13 cellular contexts compared by ENCODE assay signal in genomic region chr9:126489604-126490593, GRCh38.
A peak's percentile ranks its signal among the peaks of the same experiment; 100 is the strongest.
DNase-seq lines count a peak whose midpoint lies in the region; ATAC-seq, FAIRE-seq and TF ChIP-seq lines count a peak whose summit lies in the region.
"Had no signal": no experiment of that assay in that cellular context is flagged by ENCODE, and none has a peak within 500 bp of the region (broad histone marks: within the 10 kb centered on the region; RNA-seq: fewer than 3 reads in every experiment).

No MANE protein-coding gene starts in this region.

- intact Hi-C loops in kidney (cut with DNase I): no loop called here

- no peaks in the 10 kb centered on the region for H3K4me1 ChIP-seq in kidney (ENCODE audit: control insufficient read depth in 1 of 2, insufficient read depth in 1 of 2, low read depth in 1 of 2, low read length in 2 of 2)
- H3K4me1 ChIP-seq in thymus (ENCODE audit: control insufficient read depth, insufficient read depth, low read length): peaks cover 21% of the 10 kb centered on the region
- H3K4me1 ChIP-seq in foreskin keratinocyte: no peaks in the 10 kb centered on the region

- no peak for DNase-seq in activated naive CD8-positive, alpha-beta T cell treated with anti-CD3 and anti-CD28 coated beads, Interleukin-2, amount 10 ng/mL, durations not matched to agents 7 days and 5 days
- DNase-seq in activated naive CD8-positive, alpha-beta T cell treated with anti-CD3 and anti-CD28 coated beads for 36 hours: no peak
- DNase-seq in RKO (ENCODE audit: low spot score) (peak; percentile 35), kidney (peak; percentile 66), NCI-H1092 (lab: John Stamatoyannopoulos, UW) (no peak), foreskin keratinocyte (no peak)
- DNase-seq: activated naive CD4-positive, alpha-beta T cell treated with anti-CD3 and anti-CD28 coated beads, Interleukin-2, amount 50 U/mL, for 16 hours; cortex of kidney; NCI-H146; OCI-M1; stimulated activated naive CD4-positive, alpha-beta T cell had no signal

- 71% methylated on average over 35 of the region's 35 CpGs for WGBS in thymus

- peak overlapping the region; percentile 49 for H3K4me3 Mint-ChIP-seq in activated naive CD8-positive, alpha-beta T cell treated with anti-CD3 and anti-CD28 coated beads, Interleukin-2, amount 10 ng/mL, durations not matched to agents 7 days and 5 days
- H3K4me3 Mint-ChIP-seq in activated naive CD8-positive, alpha-beta T cell treated with anti-CD3 and anti-CD28 coated beads for 36 hours: no peak overlapping the region

- FAIRE-seq in kidney (lab: Jason Lieb, UNC): no peak

- H3K36me3 ChIP-seq in kidney (ENCODE audit: control insufficient read depth in 1 of 2, insufficient read depth in 2 of 2, low read length in 2 of 2) (peaks cover 0 to 3% of the 10 kb centered on the region in 2 donors), thymus (ENCODE audit: control insufficient read depth, insufficient read depth) (peaks cover 8% of the 10 kb centered on the region)

- peak; percentile 20 for ATAC-seq in activated naive CD8-positive, alpha-beta T cell treated with anti-CD3 and anti-CD28 coated beads, Interleukin-2, amount 10 ng/mL, durations not matched to agents 7 days and 5 days (ENCODE audit: low read depth)
- no peak for ATAC-seq in activated CD4-positive, CD25-positive, alpha-beta regulatory T cell treated with anti-CD3 and anti-CD28 coated beads, Interleukin-2, amount 50 U/mL, for 24 hours
- ATAC-seq in foreskin keratinocyte: no peak

- no peak overlapping the region for H3K27ac ChIP-seq in kidney (ENCODE audit: low read depth in 2 of 2, low read length in 2 of 2)
- H3K27ac ChIP-seq in thymus (ENCODE audit: low read depth): no peak overlapping the region
- H3K27ac ChIP-seq in foreskin keratinocyte: no peak overlapping the region

- H3K27ac Mint-ChIP-seq in activated naive CD8-positive, alpha-beta T cell treated with anti-CD3 and anti-CD28 coated beads, Interleukin-2, amount 10 ng/mL, durations not matched to agents 7 days and 5 days: no peak overlapping the region
- no peak overlapping the region for H3K27ac Mint-ChIP-seq in activated naive CD8-positive, alpha-beta T cell treated with anti-CD3 and anti-CD28 coated beads for 36 hours

- no peaks in the 10 kb centered on the region for H3K9me3 Mint-ChIP-seq in activated naive CD8-positive, alpha-beta T cell treated with anti-CD3 and anti-CD28 coated beads, Interleukin-2, amount 10 ng/mL, durations not matched to agents 7 days and 5 days
- no peaks in the 10 kb centered on the region for H3K9me3 Mint-ChIP-seq in activated naive CD8-positive, alpha-beta T cell treated with anti-CD3 and anti-CD28 coated beads for 36 hours

- POLR2A ChIA-PET in activated naive CD8-positive, alpha-beta T cell treated with anti-CD3 and anti-CD28 coated beads, Interleukin-2, amount 10 ng/mL, durations not matched to agents 7 days and 5 days (lab: Charles Lee): no interaction called here

- H3K27me3 Mint-ChIP-seq in activated naive CD8-positive, alpha-beta T cell treated with anti-CD3 and anti-CD28 coated beads, Interleukin-2, amount 10 ng/mL, durations not matched to agents 7 days and 5 days: no peaks in the 10 kb centered on the region
- no peaks in the 10 kb centered on the region for H3K27me3 Mint-ChIP-seq in activated naive CD8-positive, alpha-beta T cell treated with anti-CD3 and anti-CD28 coated beads for 36 hours

- H3K36me3 Mint-ChIP-seq in activated naive CD8-positive, alpha-beta T cell treated with anti-CD3 and anti-CD28 coated beads, Interleukin-2, amount 10 ng/mL, durations not matched to agents 7 days and 5 days: no peaks in the 10 kb centered on the region
- no peaks in the 10 kb centered on the region for H3K36me3 Mint-ChIP-seq in activated naive CD8-positive, alpha-beta T cell treated with anti-CD3 and anti-CD28 coated beads for 36 hours

- TF ChIP-seq CTCF in kidney (IDR thresholded peaks at IDR 0.05; ENCODE audit: borderline replicate concordance, extremely low read depth, insufficient read depth): no peak
- TF ChIP-seq CTCF in foreskin keratinocyte (conservative IDR thresholded peaks at IDR 0.05): no peak

- H3K4me3 ChIP-seq in kidney (ENCODE audit: low read length in 2 of 2) (no peak overlapping the region), thymus (ENCODE audit: low read length) (peak overlapping the region; percentile 20)

- no peaks in the 10 kb centered on the region for H3K27me3 ChIP-seq in thymus (ENCODE audit: control insufficient read depth, insufficient read depth)
- no peaks in the 10 kb centered on the region for H3K27me3 ChIP-seq in foreskin keratinocyte

- H3K9me3 ChIP-seq in kidney (ENCODE audit: control insufficient read depth in 1 of 2, low read length in 2 of 2) (no peaks in the 10 kb centered on the region), thymus (ENCODE audit: control insufficient read depth) (no peaks in the 10 kb centered on the region)

- H3K9ac ChIP-seq in kidney (ENCODE audit: low read length in 2 of 2): no peak overlapping the region

- peaks cover 12% of the 10 kb centered on the region for H3K4me1 Mint-ChIP-seq in activated naive CD8-positive, alpha-beta T cell treated with anti-CD3 and anti-CD28 coated beads, Interleukin-2, amount 10 ng/mL, durations not matched to agents 7 days and 5 days
- peaks cover 18% of the 10 kb centered on the region for H3K4me1 Mint-ChIP-seq in activated naive CD8-positive, alpha-beta T cell treated with anti-CD3 and anti-CD28 coated beads for 36 hours

Comparison
In these comparisons a context has a peak if more than half of its experiments do, and no peak if none do; other contexts are left out.
1. DNase-seq: peak in RKO (single experiment) and kidney (single experiment); none in activated naive CD8-positive, alpha-beta T cell treated with anti-CD3 and anti-CD28 coated beads, Interleukin-2, amount 10 ng/mL, durations not matched to agents 7 days and 5 days (single experiment), activated naive CD8-positive, alpha-beta T cell treated with anti-CD3 and anti-CD28 coated beads for 36 hours (single experiment), NCI-H1092 (single experiment) and foreskin keratinocyte (0 of 2).